ENCODE assay signal across 10 cellular contexts in genomic region chr18:45166341-45167108, GRCh38.
DNase-seq lines count a peak whose midpoint lies in the region; ATAC-seq and TF ChIP-seq lines count a peak whose summit lies in the region.
"Had no signal": no experiment of that assay in that cellular context is flagged by ENCODE, and none has a peak within 500 bp of the region (broad histone marks: within the 10 kb centered on the region; RNA-seq: fewer than 3 reads in every experiment).

No MANE protein-coding gene starts in this region.

- H3K9me2 ChIP-seq in GM23248 (ENCODE audit: insufficient read depth) = no peaks in the 10 kb centered on the region
- no peaks in the 10 kb centered on the region for H3K9me2 ChIP-seq in SK-N-SH

- H3K27me3 Mint-ChIP-seq in stimulated activated memory B cell treated with anti-CD40 and anti-IgM and Interleukin-4, amounts not matched to agents 10 μg/mL and 1 μg/mL and 100 μg/mL, for 72 hours = no peaks in the 10 kb centered on the region

- H2AFZ ChIP-seq in GM23248 = no peak overlapping the region
- peak overlapping the region; percentile 15; the same call in 1 of the 2 replicates for H2AFZ ChIP-seq in SK-N-SH (ENCODE audit: low read depth)

- no peaks in the 10 kb centered on the region for H4K20me1 ChIP-seq in GM23248 (ENCODE audit: insufficient read depth)
- H4K20me1 ChIP-seq in SK-N-SH (ENCODE audit: insufficient read depth) = no peaks in the 10 kb centered on the region

- peak in 1 of 2 experiments; percentile 93; a peak in 2 of 4 replicates for TF ChIP-seq EP300 in SK-N-SH (IDR thresholded peaks at IDR 0.05; ENCODE audit: borderline replicate concordance in 1 of 2, low read depth in 1 of 2, low read length in 1 of 2)

- H3K27me3 ChIP-seq in GM23248 (replicated peaks; ENCODE audit: insufficient read depth) = no peaks in the 10 kb centered on the region
- no peaks in the 10 kb centered on the region for H3K27me3 ChIP-seq in SK-N-SH (ENCODE audit: insufficient read depth)

- peak overlapping the region; percentile 34 for H3K27ac Mint-ChIP-seq in stimulated activated memory B cell treated with anti-CD40 and anti-IgM and Interleukin-4, amounts not matched to agents 10 μg/mL and 1 μg/mL and 100 μg/mL, for 72 hours
- H3K27ac Mint-ChIP-seq: activated CD8-positive, alpha-beta memory T cell treated with anti-CD3 and anti-CD28 coated beads, Interleukin-2, amount 10 ng/mL, durations not matched to agents 7 days and 5 days had no signal

- CTCF ChIA-PET in SK-N-SH (lab: Yijun Ruan, JAX) = no interaction called here

- H3F3A ChIP-seq in GM23248 (ENCODE audit: insufficient read depth) = peaks cover 74% of the 10 kb centered on the region
- H3F3A ChIP-seq in SK-N-SH (replicated peaks; ENCODE audit: insufficient read depth) = peaks cover 48% of the 10 kb centered on the region

- H3K9ac ChIP-seq in GM23248 (peak overlapping the region; percentile 76), SK-N-SH (peak overlapping the region; percentile 55; the same call in 1 of the 2 replicates)

- POLR2A ChIA-PET in SK-N-SH (lab: Yijun Ruan, JAX) = no interaction called here

- H3K36me3 Mint-ChIP-seq in stimulated activated memory B cell treated with anti-CD40 and anti-IgM and Interleukin-4, amounts not matched to agents 10 μg/mL and 1 μg/mL and 100 μg/mL, for 72 hours = no peaks in the 10 kb centered on the region
- H3K36me3 Mint-ChIP-seq: activated CD8-positive, alpha-beta memory T cell treated with anti-CD3 and anti-CD28 coated beads, Interleukin-2, amount 10 ng/mL, durations not matched to agents 7 days and 5 days had no signal

- TF ChIP-seq RAD21 in SK-N-SH (IDR thresholded peaks at IDR 0.05; ENCODE audit: low read length) = no peak

- in situ Hi-C loops in GM23248 (cut with MboI) = no loop called here

- ATAC-seq in stimulated activated memory B cell treated with anti-CD40 and anti-IgM and Interleukin-4, amounts not matched to agents 10 μg/mL and 1 μg/mL and 100 μg/mL, for 72 hours = no peak
- ATAC-seq in GM21825 (IDR thresholded peaks at IDR 0.05; ENCODE audit: unreplicated experiment) = no peak
- no peak for ATAC-seq in GM19324 (IDR thresholded peaks at IDR 0.05; ENCODE audit: low FRiP score, unreplicated experiment)

- H3K4me3 ChIP-seq in GM23248 (0 out of 2 replicates have a peak overlapping the region, but pooled peaks have one; percentile 26), SK-N-SH (ENCODE audit: low read depth in 2 of 2, low read length in 1 of 2) (no peak overlapping the region)

- H3K9me3 Mint-ChIP-seq in stimulated activated memory B cell treated with anti-CD40 and anti-IgM and Interleukin-4, amounts not matched to agents 10 μg/mL and 1 μg/mL and 100 μg/mL, for 72 hours = no peaks in the 10 kb centered on the region

- peak; percentile 97 for DNase-seq in GM23248
- no peak for DNase-seq in SK-N-SH
- DNase-seq in fibroblast of the conjunctiva (ENCODE audit: low read depth) = peak; percentile 83
- no peak for DNase-seq in activated effector memory CD4-positive, alpha-beta T cell treated with anti-CD3 and anti-CD28 coated beads, Interleukin-2, amount 50 U/mL, for 16 hours
- DNase-seq: activated CD8-positive, alpha-beta memory T cell treated with anti-CD3 and anti-CD28 coated beads, Interleukin-2, amount 10 ng/mL, durations not matched to agents 7 days and 5 days; aorta; NCI-H2227 treated with DMSO at 0.1 percent for 48 hours had no signal

- H3K4me1 ChIP-seq in GM23248 (ENCODE audit: insufficient read depth) = peaks cover 74% of the 10 kb centered on the region
- H3K4me1 ChIP-seq in SK-N-SH (ENCODE audit: control insufficient read depth in 1 of 2, insufficient read depth in 2 of 2, low read depth in 1 of 2, low read length in 1 of 2) = peaks cover 0 to 51% of the 10 kb centered on the region in 2 experiments; a peak in 3 of 4 replicates

- H3K4me2 ChIP-seq in GM23248 (ENCODE audit: unreplicated experiment) (peak overlapping the region; percentile 79), SK-N-SH (peak overlapping the region; percentile 54)

- H3K27ac ChIP-seq in GM23248 (peak overlapping the region; percentile 99), SK-N-SH (ENCODE audit: low read depth in 2 of 2, low read length in 1 of 2) (peak overlapping the region; percentile 47 to 90; a peak in 3 of 4 replicates)

- no peak for TF ChIP-seq CTCF in SK-N-SH (IDR thresholded peaks at IDR 0.05)

- no peaks in the 10 kb centered on the region for H3K36me3 ChIP-seq in GM23248 (ENCODE audit: low read depth)
- H3K36me3 ChIP-seq in SK-N-SH (replicated peaks in 1 of 2; ENCODE audit: control insufficient read depth in 1 of 2, insufficient read depth in 2 of 2, low read length in 1 of 2) = no peaks in the 10 kb centered on the region

- H3K4me3 Mint-ChIP-seq in stimulated activated memory B cell treated with anti-CD40 and anti-IgM and Interleukin-4, amounts not matched to agents 10 μg/mL and 1 μg/mL and 100 μg/mL, for 72 hours = no peak overlapping the region
- H3K4me3 Mint-ChIP-seq: activated CD8-positive, alpha-beta memory T cell treated with anti-CD3 and anti-CD28 coated beads, Interleukin-2, amount 10 ng/mL, durations not matched to agents 7 days and 5 days had no signal

- no peaks in the 10 kb centered on the region for H3K9me3 ChIP-seq in GM23248 (ENCODE audit: low read depth)
- no peaks in the 10 kb centered on the region for H3K9me3 ChIP-seq in SK-N-SH

- H3K79me2 ChIP-seq in GM23248 (ENCODE audit: insufficient read depth) = no peaks in the 10 kb centered on the region
- H3K79me2 ChIP-seq in SK-N-SH (ENCODE audit: insufficient read depth) = no peaks in the 10 kb centered on the region

- peaks cover 13% of the 10 kb centered on the region for H3K4me1 Mint-ChIP-seq in stimulated activated memory B cell treated with anti-CD40 and anti-IgM and Interleukin-4, amounts not matched to agents 10 μg/mL and 1 μg/mL and 100 μg/mL, for 72 hours

- 7 to 13% methylated on average over 8 of the region's 8 CpGs for WGBS in GM23248 (ENCODE audit: low coverage in 1 of 2, low lambda C conversion rate in 2 of 2, missing lambda C conversion rate in 2 of 2), 2 experiments
- WGBS in SK-N-SH (ENCODE audit: low lambda C conversion rate) = 18% methylated on average over 7 of the region's 8 CpGs

TF ChIP-seq in SK-N-SH, 30 proteins besides CTCF, POLR2A, EP300 and RAD21 (continues in another document):
- no peak for TF ChIP-seq TAF1 (IDR thresholded peaks at IDR 0.05; ENCODE audit: borderline replicate concordance, low read depth, low read length)
- peak; percentile 89 for TF ChIP-seq MEF2A (IDR thresholded peaks at IDR 0.05; ENCODE audit: borderline replicate concordance, low read depth)
- TF ChIP-seq, protein P1, sequence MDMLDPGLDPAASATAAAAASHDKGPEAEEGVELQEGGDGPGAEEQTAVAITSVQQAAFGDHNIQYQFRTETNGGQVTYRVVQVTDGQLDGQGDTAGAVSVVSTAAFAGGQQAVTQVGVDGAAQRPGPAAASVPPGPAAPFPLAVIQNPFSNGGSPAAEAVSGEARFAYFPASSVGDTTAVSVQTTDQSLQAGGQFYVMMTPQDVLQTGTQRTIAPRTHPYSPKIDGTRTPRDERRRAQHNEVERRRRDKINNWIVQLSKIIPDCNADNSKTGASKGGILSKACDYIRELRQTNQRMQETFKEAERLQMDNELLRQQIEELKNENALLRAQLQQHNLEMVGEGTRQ (IDR thresholded peaks at IDR 0.05; ENCODE audit: borderline replicate concordance, low read depth, low read length) = no peak
- peak; percentile 80; the same call in 1 of the 2 replicates for TF ChIP-seq TEAD4 (IDR thresholded peaks at IDR 0.05; ENCODE audit: borderline replicate concordance, insufficient read depth)
- TF ChIP-seq, protein P2, sequence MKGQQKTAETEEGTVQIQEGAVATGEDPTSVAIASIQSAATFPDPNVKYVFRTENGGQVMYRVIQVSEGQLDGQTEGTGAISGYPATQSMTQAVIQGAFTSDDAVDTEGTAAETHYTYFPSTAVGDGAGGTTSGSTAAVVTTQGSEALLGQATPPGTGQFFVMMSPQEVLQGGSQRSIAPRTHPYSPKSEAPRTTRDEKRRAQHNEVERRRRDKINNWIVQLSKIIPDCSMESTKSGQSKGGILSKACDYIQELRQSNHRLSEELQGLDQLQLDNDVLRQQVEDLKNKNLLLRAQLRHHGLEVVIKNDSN (IDR thresholded peaks at IDR 0.05; ENCODE audit: borderline replicate concordance, low read depth) = no peak
- no peak for TF ChIP-seq ELF1 (IDR thresholded peaks at IDR 0.05)
- no peak for TF ChIP-seq MXI1 (IDR thresholded peaks at IDR 0.05; ENCODE audit: low read depth, low read length)
- TF ChIP-seq, protein P3, sequence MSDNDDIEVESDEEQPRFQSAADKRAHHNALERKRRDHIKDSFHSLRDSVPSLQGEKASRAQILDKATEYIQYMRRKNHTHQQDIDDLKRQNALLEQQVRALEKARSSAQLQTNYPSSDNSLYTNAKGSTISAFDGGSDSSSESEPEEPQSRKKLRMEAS (IDR thresholded peaks at IDR 0.05; ENCODE audit: low read depth) = peak; percentile 71
- no peak for TF ChIP-seq RFX5 (IDR thresholded peaks at IDR 0.05; ENCODE audit: low read length)
- peak; percentile 87 for TF ChIP-seq TCF12 (IDR thresholded peaks at IDR 0.05)
- no peak for TF ChIP-seq CHD2 (IDR thresholded peaks at IDR 0.05; ENCODE audit: low read length, partially characterized antibody)
- TF ChIP-seq, protein P4, sequence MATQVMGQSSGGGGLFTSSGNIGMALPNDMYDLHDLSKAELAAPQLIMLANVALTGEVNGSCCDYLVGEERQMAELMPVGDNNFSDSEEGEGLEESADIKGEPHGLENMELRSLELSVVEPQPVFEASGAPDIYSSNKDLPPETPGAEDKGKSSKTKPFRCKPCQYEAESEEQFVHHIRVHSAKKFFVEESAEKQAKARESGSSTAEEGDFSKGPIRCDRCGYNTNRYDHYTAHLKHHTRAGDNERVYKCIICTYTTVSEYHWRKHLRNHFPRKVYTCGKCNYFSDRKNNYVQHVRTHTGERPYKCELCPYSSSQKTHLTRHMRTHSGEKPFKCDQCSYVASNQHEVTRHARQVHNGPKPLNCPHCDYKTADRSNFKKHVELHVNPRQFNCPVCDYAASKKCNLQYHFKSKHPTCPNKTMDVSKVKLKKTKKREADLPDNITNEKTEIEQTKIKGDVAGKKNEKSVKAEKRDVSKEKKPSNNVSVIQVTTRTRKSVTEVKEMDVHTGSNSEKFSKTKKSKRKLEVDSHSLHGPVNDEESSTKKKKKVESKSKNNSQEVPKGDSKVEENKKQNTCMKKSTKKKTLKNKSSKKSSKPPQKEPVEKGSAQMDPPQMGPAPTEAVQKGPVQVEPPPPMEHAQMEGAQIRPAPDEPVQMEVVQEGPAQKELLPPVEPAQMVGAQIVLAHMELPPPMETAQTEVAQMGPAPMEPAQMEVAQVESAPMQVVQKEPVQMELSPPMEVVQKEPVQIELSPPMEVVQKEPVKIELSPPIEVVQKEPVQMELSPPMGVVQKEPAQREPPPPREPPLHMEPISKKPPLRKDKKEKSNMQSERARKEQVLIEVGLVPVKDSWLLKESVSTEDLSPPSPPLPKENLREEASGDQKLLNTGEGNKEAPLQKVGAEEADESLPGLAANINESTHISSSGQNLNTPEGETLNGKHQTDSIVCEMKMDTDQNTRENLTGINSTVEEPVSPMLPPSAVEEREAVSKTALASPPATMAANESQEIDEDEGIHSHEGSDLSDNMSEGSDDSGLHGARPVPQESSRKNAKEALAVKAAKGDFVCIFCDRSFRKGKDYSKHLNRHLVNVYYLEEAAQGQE (IDR thresholded peaks at IDR 0.05; ENCODE audit: low read depth, low read length) = no peak
- no peak for TF ChIP-seq FOXJ3 (CRISPR knock-in tag; IDR thresholded peaks at IDR 0.05)

Comparison
In these comparisons a context has a peak if more than half of its experiments do, and no peak if none do; other contexts are left out.
1. DNase-seq: peak in GM23248 (single experiment) and fibroblast of the conjunctiva (single experiment); none in SK-N-SH (single experiment) and activated effector memory CD4-positive, alpha-beta T cell treated with anti-CD3 and anti-CD28 coated beads, Interleukin-2, amount 50 U/mL, for 16 hours (single experiment).